10 cellular contexts compared by ENCODE assay signal in the genomic region with DNA sequence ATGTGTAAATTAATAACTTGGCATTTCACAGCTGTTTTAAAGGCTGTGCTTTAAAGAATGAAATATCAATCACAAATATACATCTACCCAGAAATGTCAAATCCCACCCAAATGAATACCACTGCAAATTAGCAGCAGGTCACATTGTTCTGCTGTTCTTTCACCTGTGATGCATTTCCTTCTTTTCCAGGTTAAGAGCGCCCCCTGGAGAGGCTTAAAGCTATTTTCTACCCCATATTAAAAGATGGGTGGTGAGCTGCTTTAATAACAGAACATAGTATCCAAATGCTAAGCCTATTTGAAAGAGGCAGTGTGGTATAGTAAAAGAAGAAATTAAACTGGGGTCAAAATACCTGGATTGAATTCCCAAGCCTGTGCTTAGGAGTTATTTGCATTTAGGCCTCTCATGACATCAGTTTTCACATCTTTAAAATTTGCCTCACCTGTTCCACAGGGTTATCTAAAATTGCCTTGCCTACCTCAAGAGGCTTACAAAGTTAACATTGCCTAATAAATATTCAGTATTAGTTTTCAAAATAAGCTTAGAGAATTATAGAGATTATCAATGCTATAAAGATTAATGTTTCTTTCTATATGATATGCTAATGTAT.
DNase-seq lines count a peak whose midpoint lies in the region; ATAC-seq and TF ChIP-seq lines count a peak whose summit lies in the region.
"Had no signal": no experiment of that assay in that cellular context is flagged by ENCODE, and none has a peak within 500 bp of the region (broad histone marks: within the 10 kb centered on the region; RNA-seq: fewer than 3 reads in every experiment).

No MANE protein-coding gene starts in this region.

- no peaks in the 10 kb centered on the region for H3K27me3 ChIP-seq in H7 (ENCODE audit: control insufficient read depth, insufficient read depth, low read length)
- H3K27me3 ChIP-seq in lower lobe of right lung (ENCODE audit: low read depth): no peaks in the 10 kb centered on the region
- H3K27me3 ChIP-seq in suprapubic skin: no peaks in the 10 kb centered on the region
- H3K27me3 ChIP-seq: SJSA1 had no signal

- H3K27ac ChIP-seq in lower lobe of right lung (no peak overlapping the region), suprapubic skin (no peak overlapping the region)
- H3K27ac ChIP-seq: SJSA1 had no signal

- ATAC-seq in lower lobe of right lung: no peak
- ATAC-seq in GM18870 (IDR thresholded peaks at IDR 0.05; ENCODE audit: unreplicated experiment): no peak
- ATAC-seq in GM19455 (IDR thresholded peaks at IDR 0.05; ENCODE audit: unreplicated experiment): no peak
- ATAC-seq: mucosa of descending colon had no signal

- H3K4me1 ChIP-seq in lower lobe of right lung: no peaks in the 10 kb centered on the region
- no peaks in the 10 kb centered on the region for H3K4me1 ChIP-seq in suprapubic skin
- H3K4me1 ChIP-seq: SJSA1 had no signal

- no peak for TF ChIP-seq EP300 in suprapubic skin (IDR thresholded peaks at IDR 0.05)

- no peak overlapping the region for H3K4me3 ChIP-seq in H7 (ENCODE audit: insufficient read depth, low read depth, low read length)
- H3K4me3 ChIP-seq in lower lobe of right lung: no peak overlapping the region
- H3K4me3 ChIP-seq in suprapubic skin: no peak overlapping the region
- H3K4me3 ChIP-seq: mucosa of descending colon, SJSA1 had no signal

- H3K9me3 ChIP-seq in lower lobe of right lung: no peaks in the 10 kb centered on the region
- no peaks in the 10 kb centered on the region for H3K9me3 ChIP-seq in suprapubic skin
- H3K9me3 ChIP-seq: mucosa of descending colon, SJSA1 had no signal

- TF ChIP-seq POLR2A in suprapubic skin (IDR thresholded peaks at IDR 0.05): no peak

- TF ChIP-seq CTCF in lower lobe of right lung (IDR thresholded peaks at IDR 0.05): peak; percentile 47
- TF ChIP-seq CTCF in suprapubic skin (IDR thresholded peaks at IDR 0.05): no peak

- intact Hi-C loops in lower lobe of right lung (cut with DNase I): no loop called here

- H3K36me3 ChIP-seq in H7 (replicated peaks; ENCODE audit: control insufficient read depth, insufficient read depth, low read length) (no peaks in the 10 kb centered on the region), lower lobe of right lung (no peaks in the 10 kb centered on the region), suprapubic skin (no peaks in the 10 kb centered on the region)
- H3K36me3 ChIP-seq: SJSA1 had no signal

- DNase-seq in DMS153 treated with DMSO at 0.1 percent for 48 hours (lab: John Stamatoyannopoulos, UW; ENCODE audit: unreplicated experiment): peak; percentile 48
- DNase-seq in H7: peak; percentile 11
- DNase-seq in NCI-H460 (ENCODE audit: extremely low read depth, low read depth): peak; percentile 38
- DNase-seq in astrocyte of the hippocampus (ENCODE audit: low read depth, low spot score): peak; percentile 66
- DNase-seq in lower lobe of right lung: no peak
- DNase-seq in suprapubic skin (ENCODE audit: low spot score in 2 of 2): no peak

- 0% methylated on average over 1 of the region's 1 CpG for WGBS in suprapubic skin

Comparison
In these comparisons a context has a peak if more than half of its experiments do, and no peak if none do; other contexts are left out.
1. DNase-seq: peak in DMS153 treated with DMSO at 0.1 percent for 48 hours (single experiment), H7 (single experiment), NCI-H460 (single experiment) and astrocyte of the hippocampus (single experiment); none in lower lobe of right lung (single experiment) and suprapubic skin (0 of 2).